ENCODE assay signal across 25 cellular contexts in genomic region chr1:158208717-158209116, GRCh38. TPM values are rescaled to one million over a fixed set of nuclear protein-coding genes. Genes with fewer than 3 reads are reported as not detected.
"Had no signal": no experiment of that assay in that cellular context is flagged by ENCODE, and none has a peak within 500 bp of the region (broad histone marks: within the 10 kb centered on the region; RNA-seq: fewer than 3 reads in every experiment).

No MANE protein-coding gene starts in this region.

- H3K4me3 ChIP-seq: K562 had no signal

- DNase-seq: Kasumi-1, MM.1S, NCI-H1092 treated with DMSO at 0.1 percent for 48 hours, NCI-H1436, NCI-H1694, NCI-H187 treated with DMSO at 0.1 percent for 48 hours, NCI-H2081, NCI-H2171, NCI-H226, NCI-H446, NCI-H510A, NCI-H524 treated with DMSO at 0.1 percent for 48 hours, NCI-H69, NCI-H774, PC-3, SHP77, SK-N-SH, SW 1271 had no signal

- H3K4me3 Mint-ChIP-seq: IgD-negative memory B cell had no signal

- H3K27me3 Mint-ChIP-seq: IgD-negative memory B cell had no signal

- ATAC-seq: K562, Panc1, PC-3 had no signal

- H3K9me3 ChIP-seq: SK-N-SH had no signal

- H3K27ac ChIP-seq: KMS-11, RWPE1 had no signal

- H3K9ac ChIP-seq: KMS-11, SK-N-SH had no signal

RNA-seq across cellular contexts. Expression of gene CD1D, which starts 28.0 kb away (rescaled TPM):
- total RNA-seq: K562, PC-3, SK-MEL-5 had no signal

RNA-seq across cellular contexts. Expression of gene CD1A, which starts 45.5 kb away (rescaled TPM):
- total RNA-seq: K562, M059J, PC-3, SK-MEL-5 had no signal
